21 cellular contexts compared by ENCODE assay signal in the genomic region with DNA sequence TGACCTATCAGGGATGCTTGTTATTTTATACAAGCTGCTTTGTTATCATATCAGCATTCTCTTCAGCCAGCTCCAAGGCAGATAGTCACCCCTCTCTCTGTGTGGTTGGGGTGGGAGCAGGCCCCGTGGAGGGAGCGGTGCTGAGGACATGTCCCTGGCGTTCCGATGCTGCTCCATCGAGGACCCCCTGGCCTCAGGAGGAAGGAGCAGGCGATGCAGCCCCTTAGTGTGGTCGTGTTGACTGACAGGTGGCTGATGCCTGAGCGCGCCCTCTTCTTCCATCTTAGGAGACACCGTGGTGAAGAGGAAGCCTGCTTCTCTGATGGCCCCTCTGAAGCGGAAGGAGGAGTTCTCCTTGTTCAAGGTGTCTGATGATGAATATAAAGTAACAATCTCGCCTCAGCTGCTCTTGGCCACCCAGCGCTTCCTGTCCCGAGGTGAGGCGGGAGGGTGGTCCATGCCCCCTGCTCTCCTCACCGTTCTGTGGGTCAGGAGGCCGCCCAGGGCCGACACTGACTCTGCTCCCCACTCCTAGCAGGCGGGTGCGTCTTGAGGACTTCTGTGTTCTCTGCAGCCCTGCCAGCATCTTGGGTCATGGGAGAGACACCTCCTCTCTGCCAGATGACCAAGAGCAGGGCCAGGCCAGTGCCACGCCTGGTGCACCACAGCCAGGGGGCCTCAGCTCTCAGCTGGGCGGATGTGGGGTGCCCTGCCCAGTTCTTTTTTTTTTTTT. TPM values are rescaled to one million over a fixed set of nuclear protein-coding genes. Genes with fewer than 3 reads are reported as not detected.
DNase-seq lines count a peak whose midpoint lies in the region; ATAC-seq, FAIRE-seq and TF ChIP-seq lines count a peak whose summit lies in the region.
"Had no signal": no experiment of that assay in that cellular context is flagged by ENCODE, and none has a peak within 500 bp of the region (broad histone marks: within the 10 kb centered on the region; RNA-seq: fewer than 3 reads in every experiment).

No MANE protein-coding gene starts in this region.

- H3K4me1 ChIP-seq in right cardiac atrium (ENCODE audit: control insufficient read depth, insufficient read depth, low read length) (no peaks in the 10 kb centered on the region), heart left ventricle (peaks cover 0 to 24% (median 13%) of the 10 kb centered on the region in 12 donors), kidney (ENCODE audit: control insufficient read depth in 1 of 2, insufficient read depth in 1 of 2, low read depth in 1 of 2, low read length in 2 of 2) (peaks cover 0 to under 1% of the 10 kb centered on the region in 2 donors), osteoblast (ENCODE audit: insufficient read depth, low read length) (no peaks in the 10 kb centered on the region)
- H3K4me1 ChIP-seq: HAP-1 had no signal

- H3K9ac ChIP-seq in kidney (ENCODE audit: low read length in 2 of 2): no peak overlapping the region
- H3K9ac ChIP-seq: BLaER1 had no signal

- H3K36me3 ChIP-seq in heart left ventricle (peaks cover 0 to 89% (median 81%) of the 10 kb centered on the region in 9 donors), kidney (ENCODE audit: control insufficient read depth in 1 of 2, insufficient read depth in 2 of 2, low read length in 2 of 2) (peaks cover 28 to 46% of the 10 kb centered on the region in 2 donors), osteoblast (ENCODE audit: insufficient read depth, low read length) (peaks cover 6% of the 10 kb centered on the region)

- H3K79me2 ChIP-seq in osteoblast (ENCODE audit: insufficient read depth, low read length): no peaks in the 10 kb centered on the region

- H3K27me3 ChIP-seq in right cardiac atrium (ENCODE audit: control insufficient read depth, insufficient read depth): no peaks in the 10 kb centered on the region
- no peaks in the 10 kb centered on the region for H3K27me3 ChIP-seq in heart left ventricle
- H3K27me3 ChIP-seq in osteoblast (ENCODE audit: insufficient read depth, low read length): no peaks in the 10 kb centered on the region
- H3K27me3 ChIP-seq: BLaER1 had no signal

- H4K20me1 ChIP-seq in osteoblast (ENCODE audit: insufficient read depth, low read length): no peaks in the 10 kb centered on the region

- H3K27ac ChIP-seq in right cardiac atrium (ENCODE audit: low read length): no peak overlapping the region
- H3K27ac ChIP-seq in heart left ventricle: no peak overlapping the region
- no peak overlapping the region for H3K27ac ChIP-seq in kidney (ENCODE audit: low read depth in 2 of 2, low read length in 2 of 2)
- no peak overlapping the region for H3K27ac ChIP-seq in osteoblast (ENCODE audit: low read depth, low read length)
- H3K27ac ChIP-seq: 22Rv1, BLaER1, C4-2B had no signal

- TF ChIP-seq CTCF in heart left ventricle (IDR thresholded peaks at IDR 0.05): no peak
- no peak for TF ChIP-seq CTCF in kidney (IDR thresholded peaks at IDR 0.05; ENCODE audit: borderline replicate concordance, extremely low read depth, insufficient read depth)
- TF ChIP-seq CTCF in osteoblast (IDR thresholded peaks at IDR 0.05; ENCODE audit: extremely low read depth, low read depth, low read length): no peak

- 87% methylated on average over 22 of the region's 22 CpGs for WGBS in right cardiac atrium
- WGBS in heart left ventricle, 4 donors: 83 to 89% (median 89%) methylated on average over 18 to 22 of the region's 22 CpGs

- DNase-seq in right cardiac atrium (peak in 2 of 3 donors; percentile 45 to 53), heart left ventricle (no peak), kidney (peak; percentile 43), osteoblast (ENCODE audit: insufficient read length, low spot score, missing footprints) (peak; percentile 56), NCI-H446 (lab: John Stamatoyannopoulos, UW) (no peak)
- no peak for DNase-seq in stimulated activated CD4-positive, alpha-beta T cell treated with anti-CD3 and anti-CD28 coated beads, Interleukin-12 subunit alpha, Interleukin-12 subunit beta, amount 100 ng/mL, for 4 hours
- DNase-seq in stimulated activated CD4-positive, alpha-beta T cell treated with anti-CD3 and anti-CD28 coated beads, Interleukin-2, amount 100 ng/mL, for 48 hours: no peak
- DNase-seq: Caco-2; CD4-positive, CD25-positive, alpha-beta regulatory T cell; CD8-positive, alpha-beta T cell; DMS153; DND-41; GOT3 had no signal

- H3K9me3 ChIP-seq in right cardiac atrium (ENCODE audit: control insufficient read depth, low read length) (no peaks in the 10 kb centered on the region), heart left ventricle (no peaks in the 10 kb centered on the region), kidney (ENCODE audit: control insufficient read depth in 1 of 2, low read length in 2 of 2) (no peaks in the 10 kb centered on the region), osteoblast (ENCODE audit: low read depth, low read length) (no peaks in the 10 kb centered on the region)
- H3K9me3 ChIP-seq: BLaER1, Caco-2, HAP-1 had no signal

- FAIRE-seq in kidney (lab: Jason Lieb, UNC): no peak
- FAIRE-seq: A204.1, G401.6, GM12892, H54 had no signal

- no peak overlapping the region for H3K4me2 ChIP-seq in osteoblast (ENCODE audit: insufficient read depth, low read length)
- H3K4me2 ChIP-seq: BLaER1 had no signal

- H3K4me3 ChIP-seq in right cardiac atrium (ENCODE audit: low read length) (no peak overlapping the region), heart left ventricle (no peak overlapping the region), kidney (ENCODE audit: low read length in 2 of 2) (no peak overlapping the region), osteoblast (ENCODE audit: insufficient read depth, low read length) (no peak overlapping the region)
- H3K4me3 ChIP-seq: BLaER1, HAP-1 had no signal

- intact Hi-C loops in right cardiac atrium (cut with DNase I) (no loop called here), heart left ventricle (cut with DNase I) (no loop called here), kidney (cut with DNase I) (no loop called here)

- H2AFZ ChIP-seq in osteoblast (ENCODE audit: low read length): no peak overlapping the region

- TF ChIP-seq POLR2A in heart left ventricle (IDR thresholded peaks at IDR 0.05): no peak

- ATAC-seq in right cardiac atrium (no peak), heart left ventricle (no peak)
- ATAC-seq: CD8-positive, alpha-beta T cell had no signal

RNA-seq across cellular contexts. Expression of a gene that starts 10.6 kb away (rescaled TPM):
- 10 to 100 TPM in 3 of 4 donors, 1 to 10 TPM in 1; 8.6 to 14.5 (median 11.5) TPM for total RNA-seq in right cardiac atrium
- polyA plus RNA-seq in right cardiac atrium: 7.2 TPM
- 10 to 100 TPM in 6 of 9 donors, 1 to 10 TPM in 3; 6.6 to 17.7 (median 10.6) TPM for total RNA-seq in heart left ventricle
- polyA plus RNA-seq in heart left ventricle: 1 to 10 TPM; 5.1 to 7.1 TPM
- total RNA-seq in kidney: 26.1 TPM
- 6.9 TPM for polyA plus RNA-seq in kidney (ENCODE audit: insufficient read depth, low read depth, low replicate concordance)
- total RNA-seq in osteoblast: 8.7 and 8.8 TPM in 2 replicates

RNA-seq across cellular contexts. Expression of a gene that starts 17.1 kb away (rescaled TPM):
- total RNA-seq in right cardiac atrium (10 to 100 TPM in 3 of 4 donors, 1 to 10 TPM in 1; 8.2 to 27.7 (median 17.3) TPM), heart left ventricle (10 to 100 TPM in 2 of 9 donors, 1 to 10 TPM in 7; 2.3 to 23.6 (median 7.9) TPM), kidney (4.0 TPM), osteoblast (1.8 and 2.1 TPM in 2 replicates)
- polyA plus RNA-seq in right cardiac atrium (27.0 TPM), heart left ventricle (10 to 100 TPM in 1 of 2 donors, under 1 TPM in 1; 0.96 to 26.7 TPM), kidney (ENCODE audit: insufficient read depth, low read depth, low replicate concordance) (1.6 TPM)

RNA-seq across cellular contexts. Expression of a gene that starts 31.1 kb away (rescaled TPM):
- 10 to 100 TPM; 11.8 to 17.3 (median 14.1) TPM for total RNA-seq in right cardiac atrium
- 23.3 TPM for polyA plus RNA-seq in right cardiac atrium
- 10 to 100 TPM; 13.3 to 18.4 (median 16.8) TPM for total RNA-seq in heart left ventricle
- polyA plus RNA-seq in heart left ventricle: 10 to 100 TPM; 18.3 to 33.4 TPM
- total RNA-seq in kidney: 10.8 TPM
- 19.2 TPM for polyA plus RNA-seq in kidney (ENCODE audit: insufficient read depth, low read depth, low replicate concordance)
- 5.1 and 5.9 TPM in 2 replicates for total RNA-seq in osteoblast

RNA-seq across cellular contexts. Expression of a gene that starts 43.2 kb away (rescaled TPM):
- total RNA-seq in right cardiac atrium (10 to 100 TPM; 22.0 to 28.5 (median 24.5) TPM), heart left ventricle (10 to 100 TPM; 15.6 to 29.6 (median 22.0) TPM), kidney (44.6 TPM), osteoblast (28.0 and 29.7 TPM in 2 replicates)
- polyA plus RNA-seq in right cardiac atrium (19.3 TPM), heart left ventricle (10 to 100 TPM; 11.7 to 17.0 TPM), kidney (ENCODE audit: insufficient read depth, low read depth, low replicate concordance) (11.1 TPM)

Comparison
In these comparisons a context has a peak if more than half of its experiments do, and no peak if none do; other contexts are left out.
1. DNase-seq: peak in right cardiac atrium (2 of 3), kidney (single experiment) and osteoblast (single experiment); none in heart left ventricle (0 of 5), NCI-H446 (0 of 2), stimulated activated CD4-positive, alpha-beta T cell treated with anti-CD3 and anti-CD28 coated beads, Interleukin-12 subunit alpha, Interleukin-12 subunit beta, amount 100 ng/mL, for 4 hours (single experiment) and stimulated activated CD4-positive, alpha-beta T cell treated with anti-CD3 and anti-CD28 coated beads, Interleukin-2, amount 100 ng/mL, for 48 hours (0 of 2).